ENCODE assay signal across 18 cellular contexts in genomic region chr6:64013061-64013410, GRCh38.
DNase-seq lines count a peak whose midpoint lies in the region; TF ChIP-seq lines count a peak whose summit lies in the region.
"Had no signal": no experiment of that assay in that cellular context is flagged by ENCODE, and none has a peak within 500 bp of the region (broad histone marks: within the 10 kb centered on the region; RNA-seq: fewer than 3 reads in every experiment).

No MANE protein-coding gene starts in this region.

- no peaks in the 10 kb centered on the region for H3K27me3 ChIP-seq in dorsolateral prefrontal cortex
- no peaks in the 10 kb centered on the region for H3K27me3 ChIP-seq in mesenchymal stem cell (ENCODE audit: control insufficient read depth in 1 of 2, insufficient read depth in 1 of 2, low read length in 2 of 2)
- H3K27me3 ChIP-seq: colonic mucosa, esophagus muscularis mucosa, sigmoid colon had no signal

- peak overlapping the region in 11 of 59 donors; percentile 2 to 55 (median 45) for H3K27ac ChIP-seq in dorsolateral prefrontal cortex
- no peak overlapping the region for H3K27ac ChIP-seq in mesenchymal stem cell (ENCODE audit: low read length, poor library complexity, severe bottlenecking)
- H3K27ac ChIP-seq: colonic mucosa, esophagus muscularis mucosa, PC-9, sigmoid colon, thoracic aorta, VCaP had no signal

- DNase-seq in COLO829 (ENCODE audit: low spot score): peak; percentile 69
- peak; percentile 19 for DNase-seq in NCI-H2081 treated with DMSO at 0.1 percent for 48 hours (lab: John Stamatoyannopoulos, UW)
- no peak for DNase-seq in dorsolateral prefrontal cortex
- peak; percentile 38 for DNase-seq in mesenchymal stem cell
- no peak for DNase-seq in GOT3 (lab: John Stamatoyannopoulos, UW)
- DNase-seq in COLO668 (lab: John Stamatoyannopoulos, UW; ENCODE audit: unreplicated experiment): no peak
- DNase-seq in GM20000 (ENCODE audit: low spot score): no peak
- no peak for DNase-seq in HuH-7 (ENCODE audit: low spot score)
- DNase-seq: activated CD8-positive, alpha-beta T cell treated with anti-CD3 and anti-CD28 coated beads, Interleukin-2, amount 10 ng/mL, durations not matched to agents 7 days and 5 days; colonic mucosa; MV-4-11; NCI-H345; PC-9; sigmoid colon; stimulated activated CD4-positive, alpha-beta T cell treated with anti-CD3 and anti-CD28 coated beads, Interleukin-4, amount 100 ng/mL, for 24 hours had no signal

- peak overlapping the region; percentile 36 for H4K8ac ChIP-seq in mesenchymal stem cell (ENCODE audit: low read length)

- H3K4me1 ChIP-seq in mesenchymal stem cell (ENCODE audit: control insufficient read depth, insufficient read depth, low read depth, low read length): peaks cover 2% of the 10 kb centered on the region
- H3K4me1 ChIP-seq: colonic mucosa, esophagus muscularis mucosa had no signal

- intact Hi-C loops in dorsolateral prefrontal cortex (cut with DNase I): loop anchor here in 1 of 2 donors (2.0 kb wide), 1 partner anchor 318 kb away; no protein-coding TSS in a partner anchor

- no peak overlapping the region for H2BK15ac ChIP-seq in mesenchymal stem cell (ENCODE audit: low read depth, poor library complexity, severe bottlenecking)

- H2BK120ac ChIP-seq in mesenchymal stem cell (ENCODE audit: low read depth, low read length): no peak overlapping the region

- H2BK12ac ChIP-seq in mesenchymal stem cell (ENCODE audit: low read length in 2 of 2): no peak overlapping the region

- no peak overlapping the region for H4K91ac ChIP-seq in mesenchymal stem cell (ENCODE audit: low read length)

- H3K23ac ChIP-seq in mesenchymal stem cell (ENCODE audit: low read length in 2 of 2): no peak overlapping the region

- TF ChIP-seq CTCF in dorsolateral prefrontal cortex (IDR thresholded peaks at IDR 0.05 in 54 of 56, conservative IDR thresholded peaks at IDR 0.05 in 2 of 56; ENCODE audit: low read depth in 1 of 56, partially characterized antibody in 56 of 56): no peak
- no peak for TF ChIP-seq CTCF in GM20000 (IDR thresholded peaks at IDR 0.05; ENCODE audit: extremely low read depth, missing control alignments)

- H2AFZ ChIP-seq in mesenchymal stem cell (ENCODE audit: low read depth, low read length): no peak overlapping the region
- H2AFZ ChIP-seq: PC-9 had no signal

- H3K14ac ChIP-seq in mesenchymal stem cell (ENCODE audit: low read length in 2 of 2): no peak overlapping the region

- H2AK5ac ChIP-seq in mesenchymal stem cell (ENCODE audit: low read length, severe bottlenecking): no peak overlapping the region

- peak overlapping the region; percentile 61 for H3K9ac ChIP-seq in mesenchymal stem cell (ENCODE audit: low read length)

- H3K18ac ChIP-seq in mesenchymal stem cell (ENCODE audit: low read depth in 1 of 2, low read length in 2 of 2): peak overlapping the region in 1 of 2 experiments; percentile 71

- WGBS in mesenchymal stem cell: 86% methylated on average over 8 of the region's 8 CpGs

- H3K79me1 ChIP-seq in mesenchymal stem cell (replicated peaks; ENCODE audit: low read length, poor library complexity, severe bottlenecking): no peaks in the 10 kb centered on the region

- H3K9me3 ChIP-seq in mesenchymal stem cell (ENCODE audit: control insufficient read depth, low read length): no peaks in the 10 kb centered on the region
- H3K9me3 ChIP-seq: colonic mucosa, esophagus muscularis mucosa, sigmoid colon, thoracic aorta had no signal

- H3K4ac ChIP-seq in mesenchymal stem cell (ENCODE audit: low read depth in 1 of 2, low read length in 2 of 2): no peak overlapping the region

- H3K36me3 ChIP-seq in mesenchymal stem cell (ENCODE audit: control insufficient read depth in 1 of 2, insufficient read depth in 2 of 2, low read depth in 1 of 2, low read length in 2 of 2): no peaks in the 10 kb centered on the region
- H3K36me3 ChIP-seq: colonic mucosa, esophagus muscularis mucosa, sigmoid colon, thoracic aorta had no signal

- H3K4me2 ChIP-seq in mesenchymal stem cell (ENCODE audit: low read length, poor library complexity, severe bottlenecking): no peak overlapping the region
- H3K4me2 ChIP-seq: PC-9 had no signal

- H3K4me3 ChIP-seq in dorsolateral prefrontal cortex (peak overlapping the region; percentile 0 to 59 (median 35)), mesenchymal stem cell (ENCODE audit: insufficient read depth in 1 of 2, low read depth in 1 of 2, low read length in 2 of 2) (peak overlapping the region in 1 of 2 experiments; percentile 1)
- H3K4me3 ChIP-seq: colonic mucosa, esophagus muscularis mucosa, PC-9, sigmoid colon, thoracic aorta had no signal

- no peak overlapping the region for H2BK5ac ChIP-seq in mesenchymal stem cell (ENCODE audit: low read depth, low read length, poor library complexity, severe bottlenecking)

Comparison
In these comparisons a context has a peak if more than half of its experiments do, and no peak if none do; other contexts are left out.
1. DNase-seq: peak in COLO829 (single experiment), NCI-H2081 treated with DMSO at 0.1 percent for 48 hours (single experiment) and mesenchymal stem cell (single experiment); none in dorsolateral prefrontal cortex (0 of 10), GOT3 (single experiment), COLO668 (single experiment), GM20000 (single experiment) and HuH-7 (single experiment).